ENCODE assay signal across 1 cellular context in the genomic region with DNA sequence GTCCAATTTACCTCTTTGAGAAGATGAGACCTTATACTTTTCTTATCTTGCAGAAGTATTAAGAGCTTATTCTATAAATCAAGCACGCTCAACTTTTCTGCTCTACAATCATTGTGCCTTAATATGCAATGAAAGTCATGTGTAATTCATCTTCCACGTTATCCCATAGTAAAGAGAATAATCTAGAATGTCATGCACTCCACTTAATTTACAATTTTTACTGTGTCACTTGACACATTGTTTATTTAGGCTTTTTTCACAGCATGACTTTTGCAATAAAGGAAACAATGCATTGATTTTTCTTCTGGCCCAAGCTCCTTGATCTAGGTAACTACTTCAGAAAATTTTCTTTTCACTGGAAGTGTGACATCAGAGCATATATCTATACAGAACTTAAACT.
TF ChIP-seq lines count a peak whose summit lies in the region.

No MANE protein-coding gene starts in this region.

TF ChIP-seq in HEK293, 187 proteins besides CTCF, POLR2A, EP300 and RAD21 (continued from another document and continues in another):
- TF ChIP-seq, protein P1, sequence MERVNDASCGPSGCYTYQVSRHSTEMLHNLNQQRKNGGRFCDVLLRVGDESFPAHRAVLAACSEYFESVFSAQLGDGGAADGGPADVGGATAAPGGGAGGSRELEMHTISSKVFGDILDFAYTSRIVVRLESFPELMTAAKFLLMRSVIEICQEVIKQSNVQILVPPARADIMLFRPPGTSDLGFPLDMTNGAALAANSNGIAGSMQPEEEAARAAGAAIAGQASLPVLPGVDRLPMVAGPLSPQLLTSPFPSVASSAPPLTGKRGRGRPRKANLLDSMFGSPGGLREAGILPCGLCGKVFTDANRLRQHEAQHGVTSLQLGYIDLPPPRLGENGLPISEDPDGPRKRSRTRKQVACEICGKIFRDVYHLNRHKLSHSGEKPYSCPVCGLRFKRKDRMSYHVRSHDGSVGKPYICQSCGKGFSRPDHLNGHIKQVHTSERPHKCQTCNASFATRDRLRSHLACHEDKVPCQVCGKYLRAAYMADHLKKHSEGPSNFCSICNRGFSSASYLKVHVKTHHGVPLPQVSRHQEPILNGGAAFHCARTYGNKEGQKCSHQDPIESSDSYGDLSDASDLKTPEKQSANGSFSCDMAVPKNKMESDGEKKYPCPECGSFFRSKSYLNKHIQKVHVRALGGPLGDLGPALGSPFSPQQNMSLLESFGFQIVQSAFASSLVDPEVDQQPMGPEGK (tag by site-specific recombination; IDR thresholded peaks at IDR 0.05): no peak
- TF ChIP-seq, protein P2, sequence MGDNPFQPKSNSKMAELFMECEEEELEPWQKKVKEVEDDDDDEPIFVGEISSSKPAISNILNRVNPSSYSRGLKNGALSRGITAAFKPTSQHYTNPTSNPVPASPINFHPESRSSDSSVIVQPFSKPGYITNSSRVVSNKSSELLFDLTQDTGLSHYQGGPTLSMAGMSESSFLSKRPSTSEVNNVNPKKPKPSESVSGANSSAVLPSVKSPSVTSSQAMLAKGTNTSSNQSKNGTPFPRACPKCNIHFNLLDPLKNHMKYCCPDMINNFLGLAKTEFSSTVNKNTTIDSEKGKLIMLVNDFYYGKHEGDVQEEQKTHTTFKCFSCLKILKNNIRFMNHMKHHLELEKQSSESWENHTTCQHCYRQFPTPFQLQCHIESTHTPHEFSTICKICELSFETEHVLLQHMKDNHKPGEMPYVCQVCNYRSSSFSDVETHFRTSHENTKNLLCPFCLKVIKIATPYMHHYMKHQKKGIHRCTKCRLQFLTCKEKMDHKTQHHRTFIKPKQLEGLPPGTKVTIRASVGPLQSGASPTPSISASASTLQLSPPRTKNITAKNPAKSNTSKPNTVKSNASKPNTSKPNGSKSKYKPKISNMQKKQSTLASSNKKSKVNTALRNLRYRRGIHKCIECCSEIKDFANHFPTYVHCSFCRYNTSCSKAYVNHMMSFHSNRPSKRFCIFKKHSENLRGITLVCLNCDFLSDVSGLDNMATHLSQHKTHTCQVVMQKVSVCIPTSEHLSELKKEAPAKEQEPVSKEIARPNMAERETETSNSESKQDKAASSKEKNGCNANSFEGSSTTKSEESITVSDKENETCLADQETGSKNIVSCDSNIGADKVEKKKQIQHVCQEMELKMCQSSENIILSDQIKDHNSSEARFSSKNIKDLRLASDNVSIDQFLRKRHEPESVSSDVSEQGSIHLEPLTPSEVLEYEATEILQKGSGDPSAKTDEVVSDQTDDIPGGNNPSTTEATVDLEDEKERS (tag by site-specific recombination; IDR thresholded peaks at IDR 0.05): no peak
- TF ChIP-seq GLIS1 (tag by site-specific recombination; IDR thresholded peaks at IDR 0.05): peak; percentile 39; the same call in 1 of the 2 replicates
- TF ChIP-seq TCF7L2 (IDR thresholded peaks at IDR 0.05; ENCODE audit: borderline replicate concordance, low read depth, low read length): peak; percentile 87
- TF ChIP-seq ZNF701 (tag by site-specific recombination; IDR thresholded peaks at IDR 0.05): no peak
- 0 out of 2 replicates have a peak, but pooled peaks have one; percentile 24 for TF ChIP-seq ZNF350 (tag by site-specific recombination; IDR thresholded peaks at IDR 0.05)
- TF ChIP-seq ZNF114 (tag by site-specific recombination; IDR thresholded peaks at IDR 0.05): no peak
- TF ChIP-seq ZBTB1 (tag by site-specific recombination; IDR thresholded peaks at IDR 0.05): no peak; the same call in 1 of the 2 replicates
- TF ChIP-seq KLF9 (tag by site-specific recombination; IDR thresholded peaks at IDR 0.05; ENCODE audit: low read depth): no peak
- no peak for TF ChIP-seq SP2 (tag by site-specific recombination; IDR thresholded peaks at IDR 0.05)
- TF ChIP-seq ZNF366 (tag by site-specific recombination; conservative IDR thresholded peaks at IDR 0.05): 0 out of 2 replicates have a peak, but pooled peaks have one; percentile 19
- TF ChIP-seq BCL11A (tag by site-specific recombination; IDR thresholded peaks at IDR 0.05; ENCODE audit: low read depth): no peak; the same call in 1 of the 2 replicates
- TF ChIP-seq, protein P3, sequence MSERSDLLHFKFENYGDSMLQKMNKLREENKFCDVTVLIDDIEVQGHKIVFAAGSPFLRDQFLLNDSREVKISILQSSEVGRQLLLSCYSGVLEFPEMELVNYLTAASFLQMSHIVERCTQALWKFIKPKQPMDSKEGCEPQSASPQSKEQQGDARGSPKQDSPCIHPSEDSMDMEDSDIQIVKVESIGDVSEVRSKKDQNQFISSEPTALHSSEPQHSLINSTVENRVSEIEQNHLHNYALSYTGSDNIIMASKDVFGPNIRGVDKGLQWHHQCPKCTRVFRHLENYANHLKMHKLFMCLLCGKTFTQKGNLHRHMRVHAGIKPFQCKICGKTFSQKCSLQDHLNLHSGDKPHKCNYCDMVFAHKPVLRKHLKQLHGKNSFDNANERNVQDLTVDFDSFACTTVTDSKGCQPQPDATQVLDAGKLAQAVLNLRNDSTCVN (tag by site-specific recombination; optimal IDR thresholded peaks at IDR 0.05): no peak
- TF ChIP-seq ZNF521 (tag by site-specific recombination; IDR thresholded peaks at IDR 0.05): no peak
- no peak for TF ChIP-seq REPIN1 (tag by site-specific recombination; IDR thresholded peaks at IDR 0.05; ENCODE audit: low read depth)
- TF ChIP-seq ZSCAN16 (tag by site-specific recombination; IDR thresholded peaks at IDR 0.05): no peak
- TF ChIP-seq WT1 (tag by site-specific recombination; IDR thresholded peaks at IDR 0.05): peak; percentile 91
- no peak for TF ChIP-seq ZNF221 (tag by site-specific recombination; IDR thresholded peaks at IDR 0.05; ENCODE audit: borderline replicate concordance)
- TF ChIP-seq ZNF585B (tag by site-specific recombination; IDR thresholded peaks at IDR 0.05): no peak
- TF ChIP-seq FEZF1 (tag by site-specific recombination; IDR thresholded peaks at IDR 0.05): peak; percentile 96
- TF ChIP-seq, protein P4, sequence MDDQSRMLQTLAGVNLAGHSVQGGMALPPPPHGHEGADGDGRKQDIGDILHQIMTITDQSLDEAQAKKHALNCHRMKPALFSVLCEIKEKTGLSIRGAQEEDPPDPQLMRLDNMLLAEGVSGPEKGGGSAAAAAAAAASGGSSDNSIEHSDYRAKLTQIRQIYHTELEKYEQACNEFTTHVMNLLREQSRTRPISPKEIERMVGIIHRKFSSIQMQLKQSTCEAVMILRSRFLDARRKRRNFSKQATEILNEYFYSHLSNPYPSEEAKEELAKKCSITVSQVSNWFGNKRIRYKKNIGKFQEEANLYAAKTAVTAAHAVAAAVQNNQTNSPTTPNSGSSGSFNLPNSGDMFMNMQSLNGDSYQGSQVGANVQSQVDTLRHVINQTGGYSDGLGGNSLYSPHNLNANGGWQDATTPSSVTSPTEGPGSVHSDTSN (CRISPR knock-in tag; IDR thresholded peaks at IDR 0.05): no peak
- TF ChIP-seq ZNF785 (tag by site-specific recombination; IDR thresholded peaks at IDR 0.05): no peak
- TF ChIP-seq KLF16 (tag by site-specific recombination; IDR thresholded peaks at IDR 0.05): no peak
- TF ChIP-seq ZXDB (tag by site-specific recombination; IDR thresholded peaks at IDR 0.05): no peak
- TF ChIP-seq, protein P5, sequence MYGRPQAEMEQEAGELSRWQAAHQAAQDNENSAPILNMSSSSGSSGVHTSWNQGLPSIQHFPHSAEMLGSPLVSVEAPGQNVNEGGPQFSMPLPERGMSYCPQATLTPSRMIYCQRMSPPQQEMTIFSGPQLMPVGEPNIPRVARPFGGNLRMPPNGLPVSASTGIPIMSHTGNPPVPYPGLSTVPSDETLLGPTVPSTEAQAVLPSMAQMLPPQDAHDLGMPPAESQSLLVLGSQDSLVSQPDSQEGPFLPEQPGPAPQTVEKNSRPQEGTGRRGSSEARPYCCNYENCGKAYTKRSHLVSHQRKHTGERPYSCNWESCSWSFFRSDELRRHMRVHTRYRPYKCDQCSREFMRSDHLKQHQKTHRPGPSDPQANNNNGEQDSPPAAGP (tag by site-specific recombination; IDR thresholded peaks at IDR 0.05): no peak
- TF ChIP-seq, protein P6, sequence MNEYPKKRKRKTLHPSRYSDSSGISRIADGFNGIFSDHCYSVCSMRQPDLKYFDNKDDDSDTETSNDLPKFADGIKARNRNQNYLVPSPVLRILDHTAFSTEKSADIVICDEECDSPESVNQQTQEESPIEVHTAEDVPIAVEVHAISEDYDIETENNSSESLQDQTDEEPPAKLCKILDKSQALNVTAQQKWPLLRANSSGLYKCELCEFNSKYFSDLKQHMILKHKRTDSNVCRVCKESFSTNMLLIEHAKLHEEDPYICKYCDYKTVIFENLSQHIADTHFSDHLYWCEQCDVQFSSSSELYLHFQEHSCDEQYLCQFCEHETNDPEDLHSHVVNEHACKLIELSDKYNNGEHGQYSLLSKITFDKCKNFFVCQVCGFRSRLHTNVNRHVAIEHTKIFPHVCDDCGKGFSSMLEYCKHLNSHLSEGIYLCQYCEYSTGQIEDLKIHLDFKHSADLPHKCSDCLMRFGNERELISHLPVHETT (tag by site-specific recombination; IDR thresholded peaks at IDR 0.05): no peak
- TF ChIP-seq, protein P7, sequence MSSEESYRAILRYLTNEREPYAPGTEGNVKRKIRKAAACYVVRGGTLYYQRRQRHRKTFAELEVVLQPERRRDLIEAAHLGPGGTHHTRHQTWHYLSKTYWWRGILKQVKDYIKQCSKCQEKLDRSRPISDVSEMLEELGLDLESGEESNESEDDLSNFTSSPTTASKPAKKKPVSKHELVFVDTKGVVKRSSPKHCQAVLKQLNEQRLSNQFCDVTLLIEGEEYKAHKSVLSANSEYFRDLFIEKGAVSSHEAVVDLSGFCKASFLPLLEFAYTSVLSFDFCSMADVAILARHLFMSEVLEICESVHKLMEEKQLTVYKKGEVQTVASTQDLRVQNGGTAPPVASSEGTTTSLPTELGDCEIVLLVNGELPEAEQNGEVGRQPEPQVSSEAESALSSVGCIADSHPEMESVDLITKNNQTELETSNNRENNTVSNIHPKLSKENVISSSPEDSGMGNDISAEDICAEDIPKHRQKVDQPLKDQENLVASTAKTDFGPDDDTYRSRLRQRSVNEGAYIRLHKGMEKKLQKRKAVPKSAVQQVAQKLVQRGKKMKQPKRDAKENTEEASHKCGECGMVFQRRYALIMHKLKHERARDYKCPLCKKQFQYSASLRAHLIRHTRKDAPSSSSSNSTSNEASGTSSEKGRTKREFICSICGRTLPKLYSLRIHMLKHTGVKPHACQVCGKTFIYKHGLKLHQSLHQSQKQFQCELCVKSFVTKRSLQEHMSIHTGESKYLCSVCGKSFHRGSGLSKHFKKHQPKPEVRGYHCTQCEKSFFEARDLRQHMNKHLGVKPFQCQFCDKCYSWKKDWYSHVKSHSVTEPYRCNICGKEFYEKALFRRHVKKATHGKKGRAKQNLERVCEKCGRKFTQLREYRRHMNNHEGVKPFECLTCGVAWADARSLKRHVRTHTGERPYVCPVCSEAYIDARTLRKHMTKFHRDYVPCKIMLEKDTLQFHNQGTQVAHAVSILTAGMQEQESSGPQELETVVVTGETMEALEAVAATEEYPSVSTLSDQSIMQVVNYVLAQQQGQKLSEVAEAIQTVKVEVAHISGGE (tag by site-specific recombination; conservative IDR thresholded peaks at IDR 0.05; ENCODE audit: low read depth): no peak
- TF ChIP-seq ZNF621 (tag by site-specific recombination; IDR thresholded peaks at IDR 0.05): no peak
- no peak for TF ChIP-seq ZSCAN23 (tag by site-specific recombination; IDR thresholded peaks at IDR 0.05)
- TF ChIP-seq KLF7 (tag by site-specific recombination; IDR thresholded peaks at IDR 0.05; ENCODE audit: borderline replicate concordance): no peak
- TF ChIP-seq ZNF24 (tag by site-specific recombination; IDR thresholded peaks at IDR 0.05): no peak
- TF ChIP-seq, protein P8, sequence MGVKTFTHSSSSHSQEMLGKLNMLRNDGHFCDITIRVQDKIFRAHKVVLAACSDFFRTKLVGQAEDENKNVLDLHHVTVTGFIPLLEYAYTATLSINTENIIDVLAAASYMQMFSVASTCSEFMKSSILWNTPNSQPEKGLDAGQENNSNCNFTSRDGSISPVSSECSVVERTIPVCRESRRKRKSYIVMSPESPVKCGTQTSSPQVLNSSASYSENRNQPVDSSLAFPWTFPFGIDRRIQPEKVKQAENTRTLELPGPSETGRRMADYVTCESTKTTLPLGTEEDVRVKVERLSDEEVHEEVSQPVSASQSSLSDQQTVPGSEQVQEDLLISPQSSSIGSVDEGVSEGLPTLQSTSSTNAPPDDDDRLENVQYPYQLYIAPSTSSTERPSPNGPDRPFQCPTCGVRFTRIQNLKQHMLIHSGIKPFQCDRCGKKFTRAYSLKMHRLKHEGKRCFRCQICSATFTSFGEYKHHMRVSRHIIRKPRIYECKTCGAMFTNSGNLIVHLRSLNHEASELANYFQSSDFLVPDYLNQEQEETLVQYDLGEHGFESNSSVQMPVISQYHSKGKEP (tag by site-specific recombination; IDR thresholded peaks at IDR 0.05): peak; percentile 90
- no peak for TF ChIP-seq ZBTB48 (tag by site-specific recombination; IDR thresholded peaks at IDR 0.05)
- peak; percentile 39; the same call in 1 of the 2 replicates for TF ChIP-seq KLF10 (tag by site-specific recombination; IDR thresholded peaks at IDR 0.05)
- TF ChIP-seq, protein P9, sequence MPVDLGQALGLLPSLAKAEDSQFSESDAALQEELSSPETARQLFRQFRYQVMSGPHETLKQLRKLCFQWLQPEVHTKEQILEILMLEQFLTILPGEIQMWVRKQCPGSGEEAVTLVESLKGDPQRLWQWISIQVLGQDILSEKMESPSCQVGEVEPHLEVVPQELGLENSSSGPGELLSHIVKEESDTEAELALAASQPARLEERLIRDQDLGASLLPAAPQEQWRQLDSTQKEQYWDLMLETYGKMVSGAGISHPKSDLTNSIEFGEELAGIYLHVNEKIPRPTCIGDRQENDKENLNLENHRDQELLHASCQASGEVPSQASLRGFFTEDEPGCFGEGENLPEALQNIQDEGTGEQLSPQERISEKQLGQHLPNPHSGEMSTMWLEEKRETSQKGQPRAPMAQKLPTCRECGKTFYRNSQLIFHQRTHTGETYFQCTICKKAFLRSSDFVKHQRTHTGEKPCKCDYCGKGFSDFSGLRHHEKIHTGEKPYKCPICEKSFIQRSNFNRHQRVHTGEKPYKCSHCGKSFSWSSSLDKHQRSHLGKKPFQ (tag by site-specific recombination; IDR thresholded peaks at IDR 0.05): no peak
- no peak for TF ChIP-seq SCRT2 (tag by site-specific recombination; IDR thresholded peaks at IDR 0.05)
- TF ChIP-seq ZFHX2 (tag by site-specific recombination; conservative IDR thresholded peaks at IDR 0.05): no peak
- TF ChIP-seq, protein P10, sequence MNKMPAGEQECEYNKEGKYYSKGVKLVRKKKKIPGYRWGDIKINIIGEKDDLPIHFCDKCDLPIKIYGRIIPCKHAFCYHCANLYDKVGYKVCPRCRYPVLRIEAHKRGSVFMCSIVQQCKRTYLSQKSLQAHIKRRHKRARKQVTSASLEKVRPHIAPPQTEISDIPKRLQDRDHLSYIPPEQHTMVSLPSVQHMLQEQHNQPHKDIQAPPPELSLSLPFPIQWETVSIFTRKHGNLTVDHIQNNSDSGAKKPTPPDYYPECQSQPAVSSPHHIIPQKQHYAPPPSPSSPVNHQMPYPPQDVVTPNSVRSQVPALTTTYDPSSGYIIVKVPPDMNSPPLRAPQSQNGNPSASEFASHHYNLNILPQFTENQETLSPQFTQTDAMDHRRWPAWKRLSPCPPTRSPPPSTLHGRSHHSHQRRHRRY (tag by site-specific recombination; IDR thresholded peaks at IDR 0.05): no peak
- no peak; the same call in 1 of the 2 replicates for TF ChIP-seq ZNF324 (tag by site-specific recombination; IDR thresholded peaks at IDR 0.05)
- TF ChIP-seq ZNF157 (tag by site-specific recombination; IDR thresholded peaks at IDR 0.05): no peak
- no peak for TF ChIP-seq ZNF394 (tag by site-specific recombination; IDR thresholded peaks at IDR 0.05; ENCODE audit: borderline replicate concordance)
- TF ChIP-seq ZNF302 (tag by site-specific recombination; IDR thresholded peaks at IDR 0.05; ENCODE audit: low read depth): no peak
